Comparison of ENCODE assay signal across 13 cellular contexts in the genomic region with DNA sequence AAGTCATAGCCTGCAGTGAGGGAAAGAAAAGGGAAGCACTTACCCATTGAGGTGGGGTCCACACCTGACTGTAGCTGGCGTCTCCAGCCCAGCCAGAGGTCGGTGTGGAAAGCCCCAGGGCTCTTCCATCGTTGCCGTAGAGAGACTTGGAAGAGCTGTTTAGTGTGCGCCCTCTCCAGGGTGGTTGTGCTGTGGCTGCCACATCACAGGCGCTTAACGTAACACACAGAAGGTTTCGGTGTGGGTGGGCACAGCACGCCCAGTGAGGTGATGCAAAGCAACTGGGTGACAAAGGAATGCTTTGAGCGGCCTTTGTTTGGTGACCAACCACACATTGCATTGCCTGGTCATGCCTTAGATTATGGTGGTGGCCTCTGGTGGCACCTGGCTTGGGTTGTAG.
"Had no signal": no experiment of that assay in that cellular context is flagged by ENCODE, and none has a peak within 500 bp of the region (broad histone marks: within the 10 kb centered on the region; RNA-seq: fewer than 3 reads in every experiment).

No MANE protein-coding gene starts in this region.

- H3K27me3 ChIP-seq: thyroid gland had no signal

- H3K27me3 Mint-ChIP-seq: naive thymus-derived CD8-positive, alpha-beta T cell had no signal

- H3K4me3 Mint-ChIP-seq: naive thymus-derived CD8-positive, alpha-beta T cell had no signal

- DNase-seq: activated naive CD4-positive, alpha-beta T cell treated with Interleukin-2 at 50 U/mL for 16 hours; dermis blood vessel endothelial cell; glutamatergic neuron; left colon; mucosa of descending colon; naive thymus-derived CD8-positive, alpha-beta T cell; nucleus accumbens; stimulated activated CD4-positive, alpha-beta T cell treated with anti-CD3 and anti-CD28 coated beads, Interleukin-4, amount 100 ng/mL, for 1 hour; thyroid gland had no signal

- H3K9me3 ChIP-seq: mucosa of descending colon, thyroid gland had no signal

- ATAC-seq: activated CD4-positive, CD25-positive, alpha-beta regulatory T cell treated with anti-CD3 and anti-CD28 coated beads, Interleukin-2, amount 50 U/mL, for 24 hours; esophagus mucosa; left colon; mucosa of descending colon; naive thymus-derived CD8-positive, alpha-beta T cell had no signal

- FAIRE-seq: urothelium cell line had no signal

- H3K27ac ChIP-seq: thyroid gland had no signal

- H3K4me3 ChIP-seq: lung, mucosa of descending colon, thyroid gland had no signal
